ENCODE assay signal across 13 cellular contexts in genomic region chr22:40387758-40388157, GRCh38. TPM values are rescaled to one million over a fixed set of nuclear protein-coding genes. Genes with fewer than 3 reads are reported as not detected.
DNase-seq lines count a peak whose midpoint lies in the region; ATAC-seq and TF ChIP-seq lines count a peak whose summit lies in the region.
"Had no signal": no experiment of that assay in that cellular context is flagged by ENCODE, and none has a peak within 500 bp of the region (broad histone marks: within the 10 kb centered on the region; RNA-seq: fewer than 3 reads in every experiment).

No MANE protein-coding gene starts in this region.

- H3K36me3 ChIP-seq in left lung (no peaks in the 10 kb centered on the region), thyroid gland (no peaks in the 10 kb centered on the region), neuronal stem cell (replicated peaks in 1 of 2; ENCODE audit: control insufficient read depth in 2 of 2, insufficient read depth in 2 of 2, low read length in 2 of 2) (no peaks in the 10 kb centered on the region)
- H3K36me3 ChIP-seq: spleen had no signal

- H3K4me3 ChIP-seq in left lung (no peak overlapping the region), thyroid gland (replicated peaks in 1 of 3) (no peak overlapping the region), neuronal stem cell (ENCODE audit: low read length in 2 of 2) (no peak overlapping the region)
- H3K4me3 ChIP-seq: spleen had no signal

- H3K27ac ChIP-seq in VCaP = peak overlapping the region; percentile 86
- H3K27ac ChIP-seq in left lung = no peak overlapping the region
- H3K27ac ChIP-seq in thyroid gland = peak overlapping the region; percentile 49 to 64 (median 60)
- no peak overlapping the region for H3K27ac ChIP-seq in neuronal stem cell (replicated peaks; ENCODE audit: low read length)

- no peak overlapping the region for H3K4me3 Mint-ChIP-seq in activated CD4-positive, alpha-beta T cell treated with anti-CD3 and anti-CD28 coated beads, Interleukin-2, amount 10 ng/mL, durations not matched to agents 7 days and 5 days
- no peak overlapping the region for H3K4me3 Mint-ChIP-seq in osteocyte (ENCODE audit: unreplicated experiment)
- no peak overlapping the region for H3K4me3 Mint-ChIP-seq in activated T-helper 2 cell treated with anti-CD3 and anti-CD28 coated beads, Interferon-gamma antibody, Interleukin-2, Interleukin-4, amounts not matched to agents 10 μg/mL and 5 μg/mL and 100 μg/mL, durations not matched to agents 14 hours and 24 hours and 36 hours (ENCODE audit: low read depth)

- no peak overlapping the region for H2AK5ac ChIP-seq in neuronal stem cell (ENCODE audit: low read depth, low read length)

- H2BK12ac ChIP-seq in neuronal stem cell (ENCODE audit: low read length) = no peak overlapping the region

- WGBS in thyroid gland, 2 donors = 42 to 45% methylated on average over 5 of the region's 5 CpGs
- no CpG with 5 or more reads among the region's 5 CpGs for WGBS in neuronal stem cell (ENCODE audit: extremely low coverage in 2 of 2, insufficient read length in 2 of 2, insufficient replicate concordance in 1 of 2), 2 donors

- no peaks in the 10 kb centered on the region for H3K9me3 Mint-ChIP-seq in activated CD4-positive, alpha-beta T cell treated with anti-CD3 and anti-CD28 coated beads, Interleukin-2, amount 10 ng/mL, durations not matched to agents 7 days and 5 days
- H3K9me3 Mint-ChIP-seq in osteocyte (ENCODE audit: unreplicated experiment) = no peaks in the 10 kb centered on the region
- no peaks in the 10 kb centered on the region for H3K9me3 Mint-ChIP-seq in activated T-helper 2 cell treated with anti-CD3 and anti-CD28 coated beads, Interferon-gamma antibody, Interleukin-2, Interleukin-4, amounts not matched to agents 10 μg/mL and 5 μg/mL and 100 μg/mL, durations not matched to agents 14 hours and 24 hours and 36 hours

- H2BK120ac ChIP-seq in neuronal stem cell (ENCODE audit: low read depth, low read length) = no peak overlapping the region

- TF ChIP-seq POLR2A in thyroid gland (IDR thresholded peaks at IDR 0.05) = no peak

- CTCF ChIA-PET in activated CD4-positive, alpha-beta T cell treated with anti-CD3 and anti-CD28 coated beads, Interleukin-2, amount 10 ng/mL, durations not matched to agents 7 days and 5 days (lab: Charles Lee) = no interaction called here

- H4K8ac ChIP-seq in neuronal stem cell (ENCODE audit: low read depth, low read length) = no peak overlapping the region

- no peak overlapping the region for H3K4ac ChIP-seq in neuronal stem cell (ENCODE audit: low read length)

- peak overlapping the region; percentile 41 for H3K27ac Mint-ChIP-seq in activated CD4-positive, alpha-beta T cell treated with anti-CD3 and anti-CD28 coated beads, Interleukin-2, amount 10 ng/mL, durations not matched to agents 7 days and 5 days
- H3K27ac Mint-ChIP-seq in osteocyte (ENCODE audit: unreplicated experiment) = no peak overlapping the region
- H3K27ac Mint-ChIP-seq in activated T-helper 2 cell treated with anti-CD3 and anti-CD28 coated beads, Interferon-gamma antibody, Interleukin-2, Interleukin-4, amounts not matched to agents 10 μg/mL and 5 μg/mL and 100 μg/mL, durations not matched to agents 14 hours and 24 hours and 36 hours = no peak overlapping the region

- H3K36me3 Mint-ChIP-seq in activated CD4-positive, alpha-beta T cell treated with anti-CD3 and anti-CD28 coated beads, Interleukin-2, amount 10 ng/mL, durations not matched to agents 7 days and 5 days (ENCODE audit: low read depth) = peaks cover 25% of the 10 kb centered on the region
- H3K36me3 Mint-ChIP-seq in osteocyte (ENCODE audit: unreplicated experiment) = peaks cover 8% of the 10 kb centered on the region
- peaks cover 23% of the 10 kb centered on the region for H3K36me3 Mint-ChIP-seq in activated T-helper 2 cell treated with anti-CD3 and anti-CD28 coated beads, Interferon-gamma antibody, Interleukin-2, Interleukin-4, amounts not matched to agents 10 μg/mL and 5 μg/mL and 100 μg/mL, durations not matched to agents 14 hours and 24 hours and 36 hours (ENCODE audit: low read depth)

- no peaks in the 10 kb centered on the region for H3K27me3 Mint-ChIP-seq in activated CD4-positive, alpha-beta T cell treated with anti-CD3 and anti-CD28 coated beads, Interleukin-2, amount 10 ng/mL, durations not matched to agents 7 days and 5 days
- H3K27me3 Mint-ChIP-seq in osteocyte (ENCODE audit: unreplicated experiment) = no peaks in the 10 kb centered on the region
- no peaks in the 10 kb centered on the region for H3K27me3 Mint-ChIP-seq in activated T-helper 2 cell treated with anti-CD3 and anti-CD28 coated beads, Interferon-gamma antibody, Interleukin-2, Interleukin-4, amounts not matched to agents 10 μg/mL and 5 μg/mL and 100 μg/mL, durations not matched to agents 14 hours and 24 hours and 36 hours (ENCODE audit: low read depth)

- ATAC-seq in left lung = peak; percentile 74
- ATAC-seq: left cardiac atrium, Panc1 had no signal

- no peak overlapping the region for H2BK15ac ChIP-seq in neuronal stem cell (ENCODE audit: low read length)

- intact Hi-C loops in left lung (cut with DNase I) (no loop called here), thyroid gland (cut with DNase I) (no loop called here)
- intact Hi-C loops in activated T-helper 2 cell treated with anti-CD3 and anti-CD28 coated beads, Interferon-gamma antibody, Interleukin-2, Interleukin-4, amounts not matched to agents 10 μg/mL and 5 μg/mL and 100 μg/mL, durations not matched to agents 14 hours and 24 hours and 36 hours (cut with micrococcal nuclease) = no loop called here

- POLR2A ChIA-PET in activated CD4-positive, alpha-beta T cell treated with anti-CD3 and anti-CD28 coated beads, Interleukin-2, amount 10 ng/mL, durations not matched to agents 7 days and 5 days (lab: Charles Lee) = no interaction called here

- peaks cover 58% of the 10 kb centered on the region for H3K4me1 Mint-ChIP-seq in activated CD4-positive, alpha-beta T cell treated with anti-CD3 and anti-CD28 coated beads, Interleukin-2, amount 10 ng/mL, durations not matched to agents 7 days and 5 days
- peaks cover 23% of the 10 kb centered on the region for H3K4me1 Mint-ChIP-seq in osteocyte (ENCODE audit: unreplicated experiment)
- peaks cover 44% of the 10 kb centered on the region for H3K4me1 Mint-ChIP-seq in activated T-helper 2 cell treated with anti-CD3 and anti-CD28 coated beads, Interferon-gamma antibody, Interleukin-2, Interleukin-4, amounts not matched to agents 10 μg/mL and 5 μg/mL and 100 μg/mL, durations not matched to agents 14 hours and 24 hours and 36 hours (ENCODE audit: low read depth)

- H3K18ac ChIP-seq in neuronal stem cell (ENCODE audit: low read length) = no peak overlapping the region

- DNase-seq in activated CD4-positive, alpha-beta T cell treated with anti-CD3 and anti-CD28 coated beads, Interleukin-2, amount 10 ng/mL, durations not matched to agents 7 days and 5 days = no peak
- DNase-seq in activated CD4-positive, alpha-beta T cell treated with anti-CD3 and anti-CD28 coated beads for 48 hours = no peak
- DNase-seq in left lung = no peak
- DNase-seq in thyroid gland = peak in 1 of 2 donors; percentile 35
- DNase-seq in osteocyte (ENCODE audit: extremely low spot score, unreplicated experiment) = no peak
- no peak for DNase-seq in activated T-helper 2 cell treated with anti-CD3 and anti-CD28 coated beads, Interferon-gamma antibody, Interleukin-2, Interleukin-4, amounts not matched to agents 10 μg/mL and 5 μg/mL and 100 μg/mL, durations not matched to agents 14 hours and 24 hours and 36 hours (ENCODE audit: low spot score)
- DNase-seq in neuronal stem cell (ENCODE audit: low spot score) = no peak
- DNase-seq: activated CD4-positive, alpha-beta T cell treated with anti-CD3 and anti-CD28 coated beads, Interleukin-2, amount 50 U/mL, for 48 hours; head of caudate nucleus; left cardiac atrium; spleen had no signal

- H3K79me1 ChIP-seq in neuronal stem cell (ENCODE audit: low read depth, low read length) = no peaks in the 10 kb centered on the region

- H3K4me1 ChIP-seq in left lung (peaks cover 0 to 43% of the 10 kb centered on the region in 2 donors), thyroid gland (peaks cover 28 to 29% of the 10 kb centered on the region in 2 donors), neuronal stem cell (ENCODE audit: control insufficient read depth in 2 of 2, insufficient read depth in 1 of 2, low read depth in 1 of 2, low read length in 2 of 2) (no peaks in the 10 kb centered on the region)

- no peak overlapping the region for H3K9ac ChIP-seq in neuronal stem cell (ENCODE audit: low read depth, low read length, poor library complexity)

- H3K9me3 ChIP-seq in left lung (no peaks in the 10 kb centered on the region), thyroid gland (no peaks in the 10 kb centered on the region), neuronal stem cell (replicated peaks in 1 of 2; ENCODE audit: control insufficient read depth in 2 of 2, insufficient read depth in 1 of 2, low read depth in 1 of 2, low read length in 2 of 2) (no peaks in the 10 kb centered on the region)
- H3K9me3 ChIP-seq: spleen had no signal

- no peak overlapping the region for H3K14ac ChIP-seq in neuronal stem cell (ENCODE audit: low read length)

- H3K23ac ChIP-seq in neuronal stem cell (ENCODE audit: low read depth, low read length, poor library complexity) = no peak overlapping the region

- no peak overlapping the region for H3K4me2 ChIP-seq in neuronal stem cell (ENCODE audit: insufficient read depth, low read length, poor library complexity, severe bottlenecking)

- H2BK5ac ChIP-seq in neuronal stem cell (ENCODE audit: low read length) = no peak overlapping the region

- H2AFZ ChIP-seq in neuronal stem cell (ENCODE audit: low read length) = no peak overlapping the region

- no peaks in the 10 kb centered on the region for H3K27me3 ChIP-seq in left lung
- H3K27me3 ChIP-seq in thyroid gland = no peaks in the 10 kb centered on the region
- no peaks in the 10 kb centered on the region for H3K27me3 ChIP-seq in neuronal stem cell (ENCODE audit: control insufficient read depth in 3 of 3, insufficient read depth in 3 of 3, low read depth in 1 of 3, low read length in 3 of 3)
- H3K27me3 ChIP-seq: spleen had no signal

- H4K91ac ChIP-seq in neuronal stem cell (ENCODE audit: low read depth, low read length, poor library complexity) = no peak overlapping the region

- TF ChIP-seq CTCF in VCaP (conservative IDR thresholded peaks at IDR 0.05) = no peak
- no peak for TF ChIP-seq CTCF in left lung (IDR thresholded peaks at IDR 0.05)
- no peak for TF ChIP-seq CTCF in thyroid gland (IDR thresholded peaks at IDR 0.05)
- TF ChIP-seq CTCF in osteocyte (IDR thresholded peaks at IDR 0.05) = no peak

RNA-seq across cellular contexts. Expression of gene SGSM3, which starts 17.4 kb away (rescaled TPM):
- 10 to 100 TPM; 79.6 to 92.4 TPM for total RNA-seq in activated CD4-positive, alpha-beta T cell treated with anti-CD3 and anti-CD28 coated beads, Interleukin-2, amount 10 ng/mL, durations not matched to agents 7 days and 5 days
- total RNA-seq in left lung (10 to 100 TPM; 66.9 to 76.7 TPM), thyroid gland (10 to 100 TPM; 62.7 to 99.4 (median 65.1) TPM), osteocyte (69.8 and 81.6 TPM in 2 replicates)
- total RNA-seq in activated T-helper 2 cell treated with anti-CD3 and anti-CD28 coated beads, Interferon-gamma antibody, Interleukin-2, Interleukin-4, amounts not matched to agents 10 μg/mL and 5 μg/mL and 100 μg/mL, durations not matched to agents 14 hours and 24 hours and 36 hours = 48.7 and 50.3 TPM in 2 replicates
- polyA plus RNA-seq in neuronal stem cell (2013, experiment 1 of 2) = 57.4 TPM
- 53.6 TPM for polyA plus RNA-seq in neuronal stem cell (2013, experiment 2 of 2)

RNA-seq across cellular contexts. Expression of gene ADSL, which starts 41.5 kb away (rescaled TPM):
- total RNA-seq in activated CD4-positive, alpha-beta T cell treated with anti-CD3 and anti-CD28 coated beads, Interleukin-2, amount 10 ng/mL, durations not matched to agents 7 days and 5 days = 100 to 1,000 TPM; 124 to 130 TPM
- 10 to 100 TPM; 40.4 to 53.1 TPM for total RNA-seq in left lung
- 10 to 100 TPM; 49.0 to 69.4 (median 60.1) TPM for total RNA-seq in thyroid gland
- 74.1 and 75.0 TPM in 2 replicates for total RNA-seq in osteocyte
- total RNA-seq in activated T-helper 2 cell treated with anti-CD3 and anti-CD28 coated beads, Interferon-gamma antibody, Interleukin-2, Interleukin-4, amounts not matched to agents 10 μg/mL and 5 μg/mL and 100 μg/mL, durations not matched to agents 14 hours and 24 hours and 36 hours = 142 and 160 TPM in 2 replicates
- 70.7 TPM for polyA plus RNA-seq in neuronal stem cell (2013, experiment 1 of 2)
- polyA plus RNA-seq in neuronal stem cell (2013, experiment 2 of 2) = 69.7 TPM

Comparison
In these comparisons a context has a peak if more than half of its experiments do, and no peak if none do; other contexts are left out.
1. H3K27ac ChIP-seq: peak in VCaP (single experiment) and thyroid gland (3 of 3); none in left lung (0 of 2) and neuronal stem cell (single experiment).